1 cellular context compared by ENCODE assay signal in genomic region chr3:73621388-73621787, GRCh38.
TF ChIP-seq lines count a peak whose summit lies in the region.

No MANE protein-coding gene starts in this region.

TF ChIP-seq in GM23338, 12 proteins besides CTCF, POLR2A, EP300 and RAD21 (continued from another document):
- TF ChIP-seq ETS1 (IDR thresholded peaks at IDR 0.05): no peak
- no peak for TF ChIP-seq REST (IDR thresholded peaks at IDR 0.05; ENCODE audit: unreplicated experiment)
